ENCODE assay signal across 8 cellular contexts in the genomic region with DNA sequence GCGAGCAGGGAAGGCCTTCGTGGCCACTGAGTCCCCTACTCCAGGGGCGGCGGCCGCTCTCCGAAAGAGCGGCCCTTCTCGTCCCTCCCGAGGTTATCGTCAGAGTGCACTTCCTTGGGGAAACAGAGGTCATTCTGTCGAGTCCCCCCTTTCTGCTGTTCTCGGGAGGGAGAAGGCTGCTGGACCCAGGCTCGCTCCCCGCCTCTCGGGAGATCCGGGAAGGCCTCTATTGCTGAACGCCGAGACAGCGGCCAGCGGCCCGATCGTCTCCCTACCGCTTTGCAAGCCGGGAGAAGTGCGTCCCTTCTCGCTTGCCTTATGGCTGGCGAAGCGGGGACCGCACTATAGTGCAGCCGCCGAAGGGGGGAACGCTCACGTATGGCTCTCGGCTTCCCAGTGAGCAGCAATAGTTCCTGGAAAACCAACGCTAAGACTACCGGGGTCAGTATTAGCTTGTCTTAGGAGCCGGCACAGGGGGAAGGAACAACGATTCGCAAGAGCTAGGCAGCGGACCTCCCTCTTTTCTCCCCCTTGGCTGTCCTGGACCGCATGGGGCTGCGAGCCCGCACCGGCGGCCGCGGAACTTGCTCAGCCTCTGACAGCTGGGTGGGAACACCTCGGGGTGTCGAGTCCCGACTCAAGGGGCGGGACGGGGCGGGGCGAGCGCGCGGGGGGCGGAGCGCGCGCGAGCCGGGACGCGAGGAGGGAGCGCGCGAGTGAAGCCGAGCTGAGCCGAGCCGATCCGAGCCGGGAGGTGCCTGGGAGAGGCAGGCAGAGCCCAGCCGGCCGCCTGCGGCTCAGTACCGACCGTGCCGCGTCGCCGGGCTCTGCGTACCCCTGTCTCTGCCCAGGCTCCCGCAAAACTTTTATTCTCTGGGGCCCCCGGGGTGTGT. TPM values are rescaled to one million over a fixed set of nuclear protein-coding genes. Genes with fewer than 3 reads are reported as not detected.
DNase-seq lines count a peak whose midpoint lies in the region; ATAC-seq, FAIRE-seq and TF ChIP-seq lines count a peak whose summit lies in the region.

No MANE protein-coding gene starts in this region.

- no peaks in the 10 kb centered on the region for H4K20me1 ChIP-seq in smooth muscle cell (ENCODE audit: low read depth)

- no peaks in the 10 kb centered on the region for H3F3A ChIP-seq in smooth muscle cell (ENCODE audit: low read depth)

- H3K27me3 ChIP-seq in bronchial epithelial cell (ENCODE audit: control insufficient read depth, insufficient read depth, low read length), result peaks cover 11% of the 10 kb centered on the region
- peaks cover 55% of the 10 kb centered on the region for H3K27me3 ChIP-seq in smooth muscle cell (ENCODE audit: low read depth)

- H3K79me2 ChIP-seq in smooth muscle cell (ENCODE audit: low read depth), result no peaks in the 10 kb centered on the region

- H3K27ac Mint-ChIP-seq in WTC11, result no peak overlapping the region
- peak overlapping the region; percentile 90 to 99 (median 96) for H3K27ac Mint-ChIP-seq in immature natural killer cell

- peaks cover 10% of the 10 kb centered on the region for H3K4me1 ChIP-seq in smooth muscle cell (ENCODE audit: low read depth)

- H3K9me3 ChIP-seq in smooth muscle cell (replicated peaks; ENCODE audit: low read depth), result no peaks in the 10 kb centered on the region

- peak overlapping the region; percentile 92 for H3K4me3 Mint-ChIP-seq in WTC11
- peak overlapping the region; percentile 95 to 100 (median 99) for H3K4me3 Mint-ChIP-seq in immature natural killer cell

- under 1% methylated on average over 74 of the region's 85 CpGs for WGBS in smooth muscle cell (ENCODE audit: low lambda C conversion rate)

- H3K9ac ChIP-seq in smooth muscle cell (ENCODE audit: low read depth), result peak overlapping the region; percentile 14

- peak; percentile 90 for ATAC-seq in HG03159 (IDR thresholded peaks at IDR 0.05; ENCODE audit: unreplicated experiment)
- peak; percentile 83 for ATAC-seq in WTC11

- peaks cover 33% of the 10 kb centered on the region for H3K4me1 Mint-ChIP-seq in WTC11
- peaks cover 48 to 54% of the 10 kb centered on the region in 2 donors for H3K4me1 Mint-ChIP-seq in immature natural killer cell

- no peaks in the 10 kb centered on the region for H3K9me3 Mint-ChIP-seq in WTC11
- no peaks in the 10 kb centered on the region for H3K9me3 Mint-ChIP-seq in immature natural killer cell

- H3K4me2 ChIP-seq in smooth muscle cell, result peak overlapping the region; percentile 90

- DNase-seq in AG08396 (ENCODE audit: low spot score), result peak; percentile 95
- peak; percentile 91 for DNase-seq in NCI-H2196 treated with DMSO at 0.1 percent for 48 hours (lab: John Stamatoyannopoulos, UW; ENCODE audit: unreplicated experiment)
- peak; percentile 83 for DNase-seq in WTC11 (ENCODE audit: low spot score)
- peak; percentile 83 for DNase-seq in bronchial epithelial cell (ENCODE audit: low read depth)
- DNase-seq in immature natural killer cell, result peak; percentile 90 to 92 (median 92)
- DNase-seq in smooth muscle cell (lab: John Stamatoyannopoulos, UW; ENCODE audit: unreplicated experiment), result peak; percentile 70

- H3K4me3 ChIP-seq in bronchial epithelial cell (ENCODE audit: low read depth, low read length) (peak overlapping the region; percentile 49), smooth muscle cell (peak overlapping the region; percentile 61)

- POLR2A ChIA-PET in WTC11 (lab: Charles Lee), result interaction anchor here (0.5 to 1.5 kb wide), 6 partner anchors 8 to 618 kb away, joined by 3 to 4 read pairs (median 4); no protein-coding TSS in a partner anchor

- no peaks in the 10 kb centered on the region for H3K36me3 Mint-ChIP-seq in WTC11
- peaks cover 0 to 8% (median 4%) of the 10 kb centered on the region in 3 donors for H3K36me3 Mint-ChIP-seq in immature natural killer cell

- TF ChIP-seq CTCF in WTC11 (IDR thresholded peaks at IDR 0.05) (no peak), bronchial epithelial cell (IDR thresholded peaks at IDR 0.05; ENCODE audit: insufficient read depth, low read length, severe bottlenecking) (no peak), smooth muscle cell (IDR thresholded peaks at IDR 0.05; ENCODE audit: borderline replicate concordance, insufficient read depth, poor library complexity, severe bottlenecking) (no peak)

- peak; percentile 50 for TF ChIP-seq POLR2A in GM18951 (IDR thresholded peaks at IDR 0.05; ENCODE audit: extremely low read depth, insufficient read depth, insufficient read length)

- FAIRE-seq in bronchial epithelial cell (lab: Jason Lieb, UNC), result no peak

- peak overlapping the region; percentile 47 for H3K27ac ChIP-seq in smooth muscle cell (ENCODE audit: low read depth)

- CTCF ChIA-PET in WTC11 (lab: Charles Lee), result interaction anchor here (1.0 kb wide), 1 partner anchor 165 kb away, joined by 4 read pairs; no protein-coding TSS in a partner anchor

- no peaks in the 10 kb centered on the region for H3K36me3 ChIP-seq in bronchial epithelial cell (ENCODE audit: control insufficient read depth, insufficient read depth, low read length)
- no peaks in the 10 kb centered on the region for H3K36me3 ChIP-seq in smooth muscle cell (ENCODE audit: low read depth)

- H2AFZ ChIP-seq in smooth muscle cell (ENCODE audit: low read depth), result peak overlapping the region; percentile 90

- H3K27me3 Mint-ChIP-seq in WTC11 (ENCODE audit: low read depth), result peaks cover 44% of the 10 kb centered on the region
- peaks cover 7 to 18% (median 15%) of the 10 kb centered on the region in 3 donors for H3K27me3 Mint-ChIP-seq in immature natural killer cell (ENCODE audit: low read depth in 3 of 3)

- in situ Hi-C loops in GM18951 (cut with MboI; ENCODE audit: low sequenced_read_pairs, unreplicated experiment), result no loop called here

TF ChIP-seq in WTC11, 78 proteins besides CTCF, POLR2A, EP300 and RAD21:
- peak; percentile 80 for TF ChIP-seq SP1 (CRISPR knock-in tag; conservative IDR thresholded peaks at IDR 0.05)
- peak; percentile 42; the same call in 1 of the 2 replicates for TF ChIP-seq MYBL2 (CRISPR knock-in tag; IDR thresholded peaks at IDR 0.05)
- no peak for TF ChIP-seq RELA (CRISPR knock-in tag; IDR thresholded peaks at IDR 0.05; ENCODE audit: borderline replicate concordance)
- TF ChIP-seq GABPB1 (CRISPR knock-in tag; IDR thresholded peaks at IDR 0.05), result 0 out of 2 replicates have a peak, but pooled peaks have one; percentile 7
- TF ChIP-seq, protein P1, sequence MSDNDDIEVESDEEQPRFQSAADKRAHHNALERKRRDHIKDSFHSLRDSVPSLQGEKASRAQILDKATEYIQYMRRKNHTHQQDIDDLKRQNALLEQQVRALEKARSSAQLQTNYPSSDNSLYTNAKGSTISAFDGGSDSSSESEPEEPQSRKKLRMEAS (CRISPR knock-in tag; IDR thresholded peaks at IDR 0.05), result peak; percentile 65; the same call in 1 of the 2 replicates
- peak; percentile 73; the same call in 1 of the 2 replicates for TF ChIP-seq ZNF423 (CRISPR knock-in tag; IDR thresholded peaks at IDR 0.05)
- TF ChIP-seq NFE2L1 (CRISPR knock-in tag; IDR thresholded peaks at IDR 0.05), result no peak
- TF ChIP-seq, protein P2, sequence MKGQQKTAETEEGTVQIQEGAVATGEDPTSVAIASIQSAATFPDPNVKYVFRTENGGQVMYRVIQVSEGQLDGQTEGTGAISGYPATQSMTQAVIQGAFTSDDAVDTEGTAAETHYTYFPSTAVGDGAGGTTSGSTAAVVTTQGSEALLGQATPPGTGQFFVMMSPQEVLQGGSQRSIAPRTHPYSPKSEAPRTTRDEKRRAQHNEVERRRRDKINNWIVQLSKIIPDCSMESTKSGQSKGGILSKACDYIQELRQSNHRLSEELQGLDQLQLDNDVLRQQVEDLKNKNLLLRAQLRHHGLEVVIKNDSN (CRISPR knock-in tag; IDR thresholded peaks at IDR 0.05), result peak; percentile 40; the same call in 1 of the 2 replicates

RNA-seq across cellular contexts. Expression of a gene that starts 0.9 kb away (rescaled TPM):
- total RNA-seq in WTC11 (2021) (16.0 to 18.1 TPM (median 16.1 TPM) in 3 replicates), bronchial epithelial cell (3.2 and 7.3 TPM in 2 replicates), smooth muscle cell (1.9 and 2.2 TPM in 2 replicates)
- polyA plus RNA-seq in immature natural killer cell (10 to 100 TPM; 14.8 to 35.5 (median 20.5) TPM), smooth muscle cell (0.14 and 1.2 TPM in 2 replicates)

Comparison
In these comparisons a context has a peak if more than half of its experiments do, and no peak if none do; other contexts are left out.
1. Peak in every context shown above with its lines: DNase-seq, ATAC-seq, H3K4me3 ChIP-seq and H3K27ac ChIP-seq.